In genomic region chr16:21170116-21170515, GRCh38 we compare ENCODE assay signal across 13 cellular contexts. TPM values are rescaled to one million over a fixed set of nuclear protein-coding genes. Genes with fewer than 3 reads are reported as not detected.
A peak's percentile ranks its signal among the peaks of the same experiment; 100 is the strongest.
DNase-seq lines count a peak whose midpoint lies in the region; ATAC-seq and TF ChIP-seq lines count a peak whose summit lies in the region.
"Not testable (repeated sequence)": the region's sequence is repeated elsewhere in the genome, so short reads cannot be mapped to it uniquely, and the experiment has no call there.
"Had no signal": no experiment of that assay in that cellular context is flagged by ENCODE, and none has a peak within 500 bp of the region (broad histone marks: within the 10 kb centered on the region; RNA-seq: fewer than 3 reads in every experiment).

No MANE protein-coding gene starts in this region.

- not testable (repeated sequence) for H3K27me3 ChIP-seq in WERI-Rb-1 (ENCODE audit: insufficient read depth, low read depth, severe bottlenecking)

- H3K36me3 ChIP-seq in WERI-Rb-1, result peaks cover 44% of the 10 kb centered on the region

- H3K9me3 ChIP-seq in WERI-Rb-1 (ENCODE audit: severe bottlenecking), result not testable (repeated sequence)

- not testable (repeated sequence) for H3K4me3 ChIP-seq in WERI-Rb-1 (ENCODE audit: low read depth, low read length)

- H3K27ac ChIP-seq in WERI-Rb-1, result not testable (repeated sequence)

- peak; percentile 55 for DNase-seq in WERI-Rb-1

- TF ChIP-seq CTCF in WERI-Rb-1 (IDR thresholded peaks at IDR 0.05; ENCODE audit: low read depth, low read length), result not testable (repeated sequence)

- peak; percentile 57 for ATAC-seq in esophagus mucosa

RNA-seq across cellular contexts. Expression of gene LDAF1, which starts 11.6 kb away (rescaled TPM):
- 62.3 TPM for total RNA-seq in esophagus mucosa

RNA-seq across cellular contexts. Expression of gene DNAH3, which starts 19.5 kb away (rescaled TPM):
- 0.60 TPM for total RNA-seq in esophagus mucosa
- total RNA-seq: A172; A673; B cell; CD4-positive, alpha-beta memory T cell; CD4-positive, alpha-beta T cell; CD4-positive, CD25-positive, alpha-beta regulatory T cell; CD8-positive, alpha-beta memory T cell; CD8-positive, alpha-beta T cell had no signal

RNA-seq across cellular contexts. Expression of gene ZP2, which starts 41.3 kb away (rescaled TPM):
- total RNA-seq in esophagus mucosa, result not detected
- total RNA-seq: A172; A673; B cell; Caco-2; Calu3; CD4-positive, alpha-beta memory T cell; CD4-positive, alpha-beta T cell; CD4-positive, CD25-positive, alpha-beta regulatory T cell; CD8-positive, alpha-beta memory T cell; CD8-positive, alpha-beta T cell; Daoy had no signal
